8 cellular contexts compared by ENCODE assay signal in the genomic region with DNA sequence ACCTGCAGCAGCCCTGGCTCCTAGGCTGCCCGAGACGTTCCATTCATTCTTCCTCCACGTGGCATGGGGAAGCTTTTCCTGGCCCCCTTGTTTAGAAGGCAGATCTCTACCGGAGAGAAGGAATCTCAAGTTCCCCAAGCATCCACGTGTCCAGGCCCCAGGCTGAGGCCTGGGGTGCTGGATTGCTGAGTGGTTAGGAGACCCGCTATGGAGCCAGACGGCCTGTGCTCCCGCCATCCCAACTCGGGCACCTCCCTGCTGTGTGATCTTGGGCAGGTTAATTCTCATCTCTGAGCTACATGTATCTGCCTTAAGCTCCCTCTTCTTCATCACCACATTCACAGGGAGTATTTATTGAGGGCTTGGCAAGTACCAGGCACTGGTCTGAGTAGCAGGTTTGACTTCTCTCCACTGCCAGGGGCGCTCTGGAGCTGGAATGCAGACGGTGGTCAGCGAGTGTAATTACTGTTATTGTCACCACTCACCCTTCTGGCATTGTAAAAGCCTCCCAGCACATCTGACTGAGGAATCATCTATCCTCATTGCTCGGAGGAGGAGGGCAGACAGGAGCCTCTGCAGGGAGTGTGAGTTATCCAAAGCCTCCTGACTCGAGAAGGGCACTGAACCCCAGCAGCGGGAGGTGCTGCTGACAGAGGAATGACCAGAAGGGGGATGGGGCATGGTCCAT. TPM values are rescaled to one million over a fixed set of nuclear protein-coding genes. Genes with fewer than 3 reads are reported as not detected.
DNase-seq lines count a peak whose midpoint lies in the region; ATAC-seq and TF ChIP-seq lines count a peak whose summit lies in the region.

No MANE protein-coding gene starts in this region.

- H3K4me3 ChIP-seq in sigmoid colon = no peak overlapping the region

- H3K27me3 ChIP-seq in foreskin keratinocyte = no peaks in the 10 kb centered on the region
- H3K27me3 ChIP-seq in sigmoid colon = peaks cover 7 to 47% (median 22%) of the 10 kb centered on the region in 3 donors

- no peak for TF ChIP-seq POLR2A in sigmoid colon (IDR thresholded peaks at IDR 0.05)

- intact Hi-C loops in sigmoid colon (cut with DNase I) = no loop called here

- H3K27ac ChIP-seq in foreskin keratinocyte (peak overlapping the region; percentile 84), sigmoid colon (peak overlapping the region in 3 of 4 donors; percentile 1 to 64 (median 60))

- TF ChIP-seq CTCF in foreskin keratinocyte (conservative IDR thresholded peaks at IDR 0.05) (no peak), sigmoid colon (IDR thresholded peaks at IDR 0.05) (no peak)

- DNase-seq in H4 (ENCODE audit: low spot score) (peak; percentile 88), T1000 (lab: John Stamatoyannopoulos, UW) (peak; percentile 76), foreskin keratinocyte (peak in 1 of 2 donors; percentile 74), sigmoid colon (no peak), T-helper 2 cell (no peak), NCI-H128 (lab: John Stamatoyannopoulos, UW; ENCODE audit: unreplicated experiment) (no peak)
- no peak for DNase-seq in activated CD4-positive, CD25-positive, alpha-beta regulatory T cell treated with anti-CD3 and anti-CD28 coated beads, Interleukin-2, amount 50 U/mL, for 72 hours

- peak; percentile 3 for ATAC-seq in foreskin keratinocyte
- no peak for ATAC-seq in activated CD4-positive, CD25-positive, alpha-beta regulatory T cell treated with anti-CD3 and anti-CD28 coated beads, Interleukin-2, amount 50 U/mL, for 24 hours

- 79 to 83% methylated on average over 15 of the region's 15 CpGs for WGBS in sigmoid colon, 2 donors

- H3K4me1 ChIP-seq in foreskin keratinocyte (peaks cover 21% of the 10 kb centered on the region), sigmoid colon (peaks cover 0 to 16% (median 11%) of the 10 kb centered on the region in 4 donors)

- no peak for TF ChIP-seq EP300 in sigmoid colon (IDR thresholded peaks at IDR 0.05)

- H3K9me3 ChIP-seq in sigmoid colon = no peaks in the 10 kb centered on the region

- H3K36me3 ChIP-seq in sigmoid colon = no peaks in the 10 kb centered on the region

RNA-seq across cellular contexts. Expression of a gene that starts 1.1 kb away (rescaled TPM):
- 1.2 and 1.3 TPM in 2 replicates for total RNA-seq in H4 (2014; rRNA removed; shearing (Covaris generic))
- total RNA-seq in foreskin keratinocyte (40.6 and 64.6 TPM in 2 replicates), sigmoid colon (1 to 10 TPM; 5.0 to 8.0 (median 6.7) TPM)
- polyA plus RNA-seq in foreskin keratinocyte (35.5 and 50.5 TPM in 2 replicates), sigmoid colon (10 to 100 TPM in 1 of 3 donors, 1 to 10 TPM in 2; 5.3 to 36.3 (median 7.8) TPM)

RNA-seq across cellular contexts. Expression of a gene that starts 40.8 kb away (rescaled TPM):
- total RNA-seq in H4 (2014; rRNA removed; shearing (Covaris generic)) = not detected in 2 replicates
- not detected in 2 replicates for total RNA-seq in foreskin keratinocyte
- polyA plus RNA-seq in foreskin keratinocyte = not detected in 2 replicates
- total RNA-seq in sigmoid colon = 1 to 10 TPM; 3.0 to 6.6 (median 4.9) TPM
- polyA plus RNA-seq in sigmoid colon = 1 to 10 TPM in 2 of 3 donors, under 1 TPM in 1; 0.69 to 3.6 (median 2.4) TPM

Comparison
In these comparisons a context has a peak if more than half of its experiments do, and no peak if none do; other contexts are left out.
1. DNase-seq: peak in H4 (single experiment) and T1000 (single experiment); none in sigmoid colon (single experiment), activated CD4-positive, CD25-positive, alpha-beta regulatory T cell treated with anti-CD3 and anti-CD28 coated beads, Interleukin-2, amount 50 U/mL, for 72 hours (single experiment), T-helper 2 cell (0 of 5) and NCI-H128 (single experiment).